In genomic region chr3:130746296-130747039, GRCh38 we compare ENCODE assay signal across 1 cellular context.
A peak's percentile ranks its signal among the peaks of the same experiment; 100 is the strongest.
TF ChIP-seq lines count a peak whose summit lies in the region.

PIK3R4 (minus strand) TSS chr3:130746829; CDS start chr3:130745218, 1,611 bp downstream.

TF ChIP-seq in K562, 482 proteins besides CTCF, POLR2A, EP300 and RAD21 (continued from another document and continues in another):
- peak; percentile 52; the same call in 1 of the 2 replicates for TF ChIP-seq ARID4B (CRISPR knock-in tag; IDR thresholded peaks at IDR 0.05)
- TF ChIP-seq, protein P1, sequence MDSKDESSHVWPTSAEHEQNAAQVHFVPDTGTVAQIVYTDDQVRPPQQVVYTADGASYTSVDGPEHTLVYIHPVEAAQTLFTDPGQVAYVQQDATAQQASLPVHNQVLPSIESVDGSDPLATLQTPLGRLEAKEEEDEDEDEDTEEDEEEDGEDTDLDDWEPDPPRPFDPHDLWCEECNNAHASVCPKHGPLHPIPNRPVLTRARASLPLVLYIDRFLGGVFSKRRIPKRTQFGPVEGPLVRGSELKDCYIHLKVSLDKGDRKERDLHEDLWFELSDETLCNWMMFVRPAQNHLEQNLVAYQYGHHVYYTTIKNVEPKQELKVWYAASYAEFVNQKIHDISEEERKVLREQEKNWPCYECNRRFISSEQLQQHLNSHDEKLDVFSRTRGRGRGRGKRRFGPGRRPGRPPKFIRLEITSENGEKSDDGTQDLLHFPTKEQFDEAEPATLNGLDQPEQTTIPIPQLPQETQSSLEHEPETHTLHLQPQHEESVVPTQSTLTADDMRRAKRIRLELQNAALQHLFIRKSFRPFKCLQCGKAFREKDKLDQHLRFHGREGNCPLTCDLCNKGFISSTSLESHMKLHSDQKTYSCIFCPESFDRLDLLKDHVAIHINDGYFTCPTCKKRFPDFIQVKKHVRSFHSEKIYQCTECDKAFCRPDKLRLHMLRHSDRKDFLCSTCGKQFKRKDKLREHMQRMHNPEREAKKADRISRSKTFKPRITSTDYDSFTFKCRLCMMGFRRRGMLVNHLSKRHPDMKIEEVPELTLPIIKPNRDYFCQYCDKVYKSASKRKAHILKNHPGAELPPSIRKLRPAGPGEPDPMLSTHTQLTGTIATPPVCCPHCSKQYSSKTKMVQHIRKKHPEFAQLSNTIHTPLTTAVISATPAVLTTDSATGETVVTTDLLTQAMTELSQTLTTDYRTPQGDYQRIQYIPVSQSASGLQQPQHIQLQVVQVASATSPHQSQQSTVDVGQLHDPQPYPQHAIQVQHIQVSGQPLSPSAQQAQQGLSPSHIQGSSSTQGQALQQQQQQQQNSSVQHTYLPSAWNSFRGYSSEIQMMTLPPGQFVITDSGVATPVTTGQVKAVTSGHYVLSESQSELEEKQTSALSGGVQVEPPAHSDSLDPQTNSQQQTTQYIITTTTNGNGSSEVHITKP (IDR thresholded peaks at IDR 0.05; ENCODE audit: partially characterized antibody) = peak; percentile 75
- TF ChIP-seq YY1 (IDR thresholded peaks at IDR 0.05; ENCODE audit: borderline replicate concordance in 1 of 3, control insufficient read depth in 1 of 3, extremely low read depth in 1 of 3, insufficient read depth in 3 of 3, insufficient read length in 1 of 3, insufficient replicate concordance in 2 of 3, low read depth in 1 of 3, low read length in 2 of 3) = peak in 1 of 3 experiments; percentile 12
- TF ChIP-seq LARP7 (IDR thresholded peaks at IDR 0.05) = no peak
- no peak for TF ChIP-seq CBX2 (IDR thresholded peaks at IDR 0.05; ENCODE audit: insufficient read depth, low read length, poor library complexity, severe bottlenecking)
- peak in 1 of 2 experiments; percentile 38; a peak in 1 of 4 replicates for TF ChIP-seq TBL1XR1 (IDR thresholded peaks at IDR 0.05; ENCODE audit: low read length in 2 of 2)
- TF ChIP-seq SAP30 (IDR thresholded peaks at IDR 0.05; ENCODE audit: borderline replicate concordance, insufficient read depth, low read depth, low read length, poor library complexity, severe bottlenecking) = peak; percentile 45
- peak; percentile 91 for TF ChIP-seq RFX1 (IDR thresholded peaks at IDR 0.05)
- peak; percentile 40; the same call in 1 of the 2 replicates for TF ChIP-seq JUN (IDR thresholded peaks at IDR 0.05; ENCODE audit: borderline replicate concordance, low read depth, low read length)
- no peak for TF ChIP-seq JUN (CRISPR knock-in tag; IDR thresholded peaks at IDR 0.05; ENCODE audit: borderline replicate concordance)
- TF ChIP-seq THRA (IDR thresholded peaks at IDR 0.05) = no peak
- no peak for TF ChIP-seq ZKSCAN3 (CRISPR knock-in tag; IDR thresholded peaks at IDR 0.05)
- TF ChIP-seq TCF7 (IDR thresholded peaks at IDR 0.05; ENCODE audit: borderline replicate concordance) = no peak
- no peak for TF ChIP-seq CREBBP (IDR thresholded peaks at IDR 0.05; ENCODE audit: low read depth, low read length)
- TF ChIP-seq, protein P2, sequence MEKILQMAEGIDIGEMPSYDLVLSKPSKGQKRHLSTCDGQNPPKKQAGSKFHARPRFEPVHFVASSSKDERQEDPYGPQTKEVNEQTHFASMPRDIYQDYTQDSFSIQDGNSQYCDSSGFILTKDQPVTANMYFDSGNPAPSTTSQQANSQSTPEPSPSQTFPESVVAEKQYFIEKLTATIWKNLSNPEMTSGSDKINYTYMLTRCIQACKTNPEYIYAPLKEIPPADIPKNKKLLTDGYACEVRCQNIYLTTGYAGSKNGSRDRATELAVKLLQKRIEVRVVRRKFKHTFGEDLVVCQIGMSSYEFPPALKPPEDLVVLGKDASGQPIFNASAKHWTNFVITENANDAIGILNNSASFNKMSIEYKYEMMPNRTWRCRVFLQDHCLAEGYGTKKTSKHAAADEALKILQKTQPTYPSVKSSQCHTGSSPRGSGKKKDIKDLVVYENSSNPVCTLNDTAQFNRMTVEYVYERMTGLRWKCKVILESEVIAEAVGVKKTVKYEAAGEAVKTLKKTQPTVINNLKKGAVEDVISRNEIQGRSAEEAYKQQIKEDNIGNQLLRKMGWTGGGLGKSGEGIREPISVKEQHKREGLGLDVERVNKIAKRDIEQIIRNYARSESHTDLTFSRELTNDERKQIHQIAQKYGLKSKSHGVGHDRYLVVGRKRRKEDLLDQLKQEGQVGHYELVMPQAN (IDR thresholded peaks at IDR 0.05; ENCODE audit: borderline replicate concordance) = peak; percentile 59; the same call in 1 of the 2 replicates
- TF ChIP-seq, protein P3, sequence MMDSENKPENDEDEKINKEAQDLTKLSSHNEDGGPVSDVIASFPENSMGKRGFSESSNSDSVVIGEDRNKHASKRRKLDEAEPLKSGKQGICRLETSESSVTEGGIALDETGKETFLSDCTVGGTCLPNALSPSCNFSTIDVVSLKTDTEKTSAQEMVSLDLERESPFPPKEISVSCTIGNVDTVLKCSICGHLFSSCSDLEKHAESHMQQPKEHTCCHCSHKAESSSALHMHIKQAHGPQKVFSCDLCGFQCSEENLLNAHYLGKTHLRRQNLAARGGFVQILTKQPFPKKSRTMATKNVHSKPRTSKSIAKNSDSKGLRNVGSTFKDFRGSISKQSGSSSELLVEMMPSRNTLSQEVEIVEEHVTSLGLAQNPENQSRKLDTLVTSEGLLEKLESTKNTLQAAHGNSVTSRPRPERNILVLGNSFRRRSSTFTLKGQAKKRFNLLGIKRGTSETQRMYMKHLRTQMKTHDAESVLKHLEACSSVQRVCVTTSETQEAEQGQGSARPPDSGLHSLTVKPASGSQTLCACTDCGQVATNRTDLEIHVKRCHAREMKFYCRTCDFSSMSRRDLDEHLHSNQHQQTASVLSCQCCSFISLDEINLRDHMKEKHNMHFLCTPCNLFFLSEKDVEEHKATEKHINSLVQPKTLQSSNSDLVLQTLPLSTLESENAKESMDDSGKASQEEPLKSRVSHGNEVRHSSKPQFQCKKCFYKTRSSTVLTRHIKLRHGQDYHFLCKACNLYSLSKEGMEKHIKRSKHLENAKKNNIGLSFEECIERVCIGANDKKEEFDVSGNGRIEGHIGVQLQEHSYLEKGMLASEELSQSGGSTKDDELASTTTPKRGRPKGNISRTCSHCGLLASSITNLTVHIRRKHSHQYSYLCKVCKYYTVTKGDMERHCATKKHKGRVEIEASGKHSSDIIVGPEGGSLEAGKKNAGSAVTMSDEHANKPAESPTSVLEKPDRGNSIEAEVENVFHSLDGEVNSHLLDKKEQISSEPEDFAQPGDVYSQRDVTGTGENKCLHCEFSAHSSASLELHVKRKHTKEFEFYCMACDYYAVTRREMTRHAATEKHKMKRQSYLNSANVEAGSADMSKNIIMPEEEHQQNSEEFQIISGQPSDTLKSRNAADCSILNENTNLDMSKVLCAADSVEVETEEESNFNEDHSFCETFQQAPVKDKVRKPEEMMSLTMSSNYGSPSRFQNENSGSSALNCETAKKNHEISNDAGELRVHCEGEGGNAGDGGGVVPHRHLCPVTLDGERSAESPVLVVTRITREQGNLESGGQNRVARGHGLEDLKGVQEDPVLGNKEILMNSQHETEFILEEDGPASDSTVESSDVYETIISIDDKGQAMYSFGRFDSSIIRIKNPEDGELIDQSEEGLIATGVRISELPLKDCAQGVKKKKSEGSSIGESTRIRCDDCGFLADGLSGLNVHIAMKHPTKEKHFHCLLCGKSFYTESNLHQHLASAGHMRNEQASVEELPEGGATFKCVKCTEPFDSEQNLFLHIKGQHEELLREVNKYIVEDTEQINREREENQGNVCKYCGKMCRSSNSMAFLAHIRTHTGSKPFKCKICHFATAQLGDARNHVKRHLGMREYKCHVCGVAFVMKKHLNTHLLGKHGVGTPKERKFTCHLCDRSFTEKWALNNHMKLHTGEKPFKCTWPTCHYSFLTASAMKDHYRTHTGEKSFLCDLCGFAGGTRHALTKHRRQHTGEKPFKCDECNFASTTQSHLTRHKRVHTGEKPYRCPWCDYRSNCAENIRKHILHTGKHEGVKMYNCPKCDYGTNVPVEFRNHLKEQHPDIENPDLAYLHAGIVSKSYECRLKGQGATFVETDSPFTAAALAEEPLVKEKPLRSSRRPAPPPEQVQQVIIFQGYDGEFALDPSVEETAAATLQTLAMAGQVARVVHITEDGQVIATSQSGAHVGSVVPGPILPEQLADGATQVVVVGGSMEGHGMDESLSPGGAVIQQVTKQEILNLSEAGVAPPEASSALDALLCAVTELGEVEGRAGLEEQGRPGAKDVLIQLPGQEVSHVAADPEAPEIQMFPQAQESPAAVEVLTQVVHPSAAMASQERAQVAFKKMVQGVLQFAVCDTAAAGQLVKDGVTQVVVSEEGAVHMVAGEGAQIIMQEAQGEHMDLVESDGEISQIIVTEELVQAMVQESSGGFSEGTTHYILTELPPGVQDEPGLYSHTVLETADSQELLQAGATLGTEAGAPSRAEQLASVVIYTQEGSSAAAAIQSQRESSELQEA (IDR thresholded peaks at IDR 0.05; ENCODE audit: low read depth) = no peak
- peak; percentile 98 for TF ChIP-seq CREM (IDR thresholded peaks at IDR 0.05; ENCODE audit: low read depth)
- TF ChIP-seq ZNF239 (CRISPR knock-in tag; IDR thresholded peaks at IDR 0.05) = no peak
- TF ChIP-seq ARID1B (IDR thresholded peaks at IDR 0.05) = no peak
- TF ChIP-seq NUFIP1 (IDR thresholded peaks at IDR 0.05; ENCODE audit: partially characterized antibody) = no peak
- TF ChIP-seq, protein P4, sequence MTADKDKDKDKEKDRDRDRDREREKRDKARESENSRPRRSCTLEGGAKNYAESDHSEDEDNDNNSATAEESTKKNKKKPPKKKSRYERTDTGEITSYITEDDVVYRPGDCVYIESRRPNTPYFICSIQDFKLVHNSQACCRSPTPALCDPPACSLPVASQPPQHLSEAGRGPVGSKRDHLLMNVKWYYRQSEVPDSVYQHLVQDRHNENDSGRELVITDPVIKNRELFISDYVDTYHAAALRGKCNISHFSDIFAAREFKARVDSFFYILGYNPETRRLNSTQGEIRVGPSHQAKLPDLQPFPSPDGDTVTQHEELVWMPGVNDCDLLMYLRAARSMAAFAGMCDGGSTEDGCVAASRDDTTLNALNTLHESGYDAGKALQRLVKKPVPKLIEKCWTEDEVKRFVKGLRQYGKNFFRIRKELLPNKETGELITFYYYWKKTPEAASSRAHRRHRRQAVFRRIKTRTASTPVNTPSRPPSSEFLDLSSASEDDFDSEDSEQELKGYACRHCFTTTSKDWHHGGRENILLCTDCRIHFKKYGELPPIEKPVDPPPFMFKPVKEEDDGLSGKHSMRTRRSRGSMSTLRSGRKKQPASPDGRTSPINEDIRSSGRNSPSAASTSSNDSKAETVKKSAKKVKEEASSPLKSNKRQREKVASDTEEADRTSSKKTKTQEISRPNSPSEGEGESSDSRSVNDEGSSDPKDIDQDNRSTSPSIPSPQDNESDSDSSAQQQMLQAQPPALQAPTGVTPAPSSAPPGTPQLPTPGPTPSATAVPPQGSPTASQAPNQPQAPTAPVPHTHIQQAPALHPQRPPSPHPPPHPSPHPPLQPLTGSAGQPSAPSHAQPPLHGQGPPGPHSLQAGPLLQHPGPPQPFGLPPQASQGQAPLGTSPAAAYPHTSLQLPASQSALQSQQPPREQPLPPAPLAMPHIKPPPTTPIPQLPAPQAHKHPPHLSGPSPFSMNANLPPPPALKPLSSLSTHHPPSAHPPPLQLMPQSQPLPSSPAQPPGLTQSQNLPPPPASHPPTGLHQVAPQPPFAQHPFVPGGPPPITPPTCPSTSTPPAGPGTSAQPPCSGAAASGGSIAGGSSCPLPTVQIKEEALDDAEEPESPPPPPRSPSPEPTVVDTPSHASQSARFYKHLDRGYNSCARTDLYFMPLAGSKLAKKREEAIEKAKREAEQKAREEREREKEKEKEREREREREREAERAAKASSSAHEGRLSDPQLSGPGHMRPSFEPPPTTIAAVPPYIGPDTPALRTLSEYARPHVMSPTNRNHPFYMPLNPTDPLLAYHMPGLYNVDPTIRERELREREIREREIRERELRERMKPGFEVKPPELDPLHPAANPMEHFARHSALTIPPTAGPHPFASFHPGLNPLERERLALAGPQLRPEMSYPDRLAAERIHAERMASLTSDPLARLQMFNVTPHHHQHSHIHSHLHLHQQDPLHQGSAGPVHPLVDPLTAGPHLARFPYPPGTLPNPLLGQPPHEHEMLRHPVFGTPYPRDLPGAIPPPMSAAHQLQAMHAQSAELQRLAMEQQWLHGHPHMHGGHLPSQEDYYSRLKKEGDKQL (CRISPR knock-in tag; IDR thresholded peaks at IDR 0.05; ENCODE audit: borderline replicate concordance) = no peak
- TF ChIP-seq RBM34 (IDR thresholded peaks at IDR 0.05; ENCODE audit: borderline replicate concordance, insufficient read depth, low read length) = no peak
- 0 out of 4 replicates have a peak, but pooled peaks of 1 of the 2 experiments have one; percentile 21 for TF ChIP-seq KDM1A (IDR thresholded peaks at IDR 0.05)
- TF ChIP-seq ZNF717 (CRISPR knock-in tag; IDR thresholded peaks at IDR 0.05) = no peak
- TF ChIP-seq CAMTA2 (CRISPR knock-in tag; conservative IDR thresholded peaks at IDR 0.05) = no peak
- no peak for TF ChIP-seq RBM39 (optimal IDR thresholded peaks at IDR 0.05; ENCODE audit: low read depth, low read length)
- no peak for TF ChIP-seq NFATC3 (IDR thresholded peaks at IDR 0.05)
- TF ChIP-seq C11orf30 (IDR thresholded peaks at IDR 0.05; ENCODE audit: low read depth) = peak; percentile 94
- peak; percentile 35; the same call in 1 of the 2 replicates for TF ChIP-seq MBD2 (IDR thresholded peaks at IDR 0.05; ENCODE audit: borderline replicate concordance, low read depth)
